In the genomic region with DNA sequence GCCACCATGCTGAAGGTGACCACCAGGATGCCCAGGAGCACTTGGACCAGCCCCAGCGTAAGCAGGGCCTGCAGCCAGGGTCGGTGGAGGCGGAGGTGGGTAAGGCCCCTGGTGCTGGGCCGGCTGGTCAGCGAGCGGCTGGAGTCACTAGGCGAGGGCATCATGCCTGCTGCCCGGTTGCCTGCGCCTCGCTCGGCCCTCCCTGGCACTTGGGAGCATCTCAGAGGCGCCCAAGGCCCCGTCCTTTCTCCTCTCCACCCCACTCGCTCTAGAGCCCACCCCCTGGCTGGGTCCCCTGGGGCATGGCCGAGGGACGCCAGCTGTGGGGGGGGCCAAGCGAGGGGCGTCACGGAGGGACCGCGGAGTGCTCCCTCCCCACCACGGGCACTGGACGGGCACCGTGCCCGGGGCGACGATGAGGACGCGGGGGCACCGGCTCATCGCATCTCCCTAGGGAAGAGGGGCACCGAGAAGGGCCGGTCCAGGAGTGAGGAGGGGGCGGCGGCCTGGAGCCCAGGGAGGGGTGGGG, we compare ENCODE assay signal across 8 cellular contexts. TPM values are rescaled to one million over a fixed set of nuclear protein-coding genes. Genes with fewer than 3 reads are reported as not detected.
DNase-seq lines count a peak whose midpoint lies in the region; ATAC-seq, FAIRE-seq and TF ChIP-seq lines count a peak whose summit lies in the region.

No MANE protein-coding gene starts in this region.

- TF ChIP-seq POLR2A in GM12878 (IDR thresholded peaks at IDR 0.05; ENCODE audit: low read depth, low read length) (no peak), suprapubic skin (IDR thresholded peaks at IDR 0.05) (no peak)

- H3K36me3 ChIP-seq in GM12878 (ENCODE audit: control insufficient read depth in 2 of 2, insufficient read depth in 2 of 2, low read length in 1 of 2) (peaks cover 1 to 4% of the 10 kb centered on the region in 2 experiments; a peak in 1 of 4 replicates), suprapubic skin (peaks cover 18% of the 10 kb centered on the region)

- intact Hi-C loops in GM12878 (cut with micrococcal nuclease; ENCODE audit: unreplicated experiment), result no loop called here

- H3K27ac ChIP-seq in GM12878 (ENCODE audit: control insufficient read depth, insufficient read depth) (no peak overlapping the region), layer of hippocampus (ENCODE audit: low read depth, low read length) (peak overlapping the region; percentile 97), suprapubic skin (peak overlapping the region; percentile 96)

- no peak for TF ChIP-seq RAD21 in GM12878 (IDR thresholded peaks at IDR 0.05; ENCODE audit: insufficient read depth, low read depth, low read length)

- RAD21 ChIA-PET in GM12878 (lab: Charles Lee; ENCODE audit: unreplicated experiment), result no interaction called here

- TF ChIP-seq EP300 in GM12878 (IDR thresholded peaks at IDR 0.05; ENCODE audit: borderline replicate concordance in 1 of 2, control insufficient read depth in 1 of 2, low read depth in 2 of 2, low read length in 2 of 2), result no peak
- TF ChIP-seq EP300 in suprapubic skin (IDR thresholded peaks at IDR 0.05), result no peak

- FAIRE-seq in GM12878 (lab: Jason Lieb, UNC), result no peak

- SMC1A ChIA-PET in GM12878 (lab: Charles Lee; ENCODE audit: uncharacterized antibody, unreplicated experiment), result interaction anchor here (1.2 kb wide), 1 partner anchor 53 kb away, joined by 5 read pairs; no protein-coding TSS in a partner anchor

- DNase-seq in AG10803 (ENCODE audit: low read depth) (no peak), HFF-Myc (ENCODE audit: extremely low read depth, low read depth) (no peak), GM12878 (ENCODE audit: low read depth, low spot score) (no peak), suprapubic skin (ENCODE audit: low spot score in 2 of 2) (peak in 1 of 2 donors; percentile 78), Ammon's horn (ENCODE audit: low spot score) (no peak), mucosa of gallbladder (ENCODE audit: low spot score) (no peak)

- WGBS in GM12878 (ENCODE audit: insufficient coverage, insufficient replicate concordance, low lambda C conversion rate, missing lambda C conversion rate), result 18% methylated on average over 23 of the region's 35 CpGs
- WGBS in suprapubic skin, result under 1% methylated on average over 23 of the region's 35 CpGs

- no peak for TF ChIP-seq CTCF in AG10803 (conservative IDR thresholded peaks at IDR 0.05; ENCODE audit: low read length)
- no peak for TF ChIP-seq CTCF in HFF-Myc (IDR thresholded peaks at IDR 0.05; ENCODE audit: low read depth, low read length, missing control alignments)
- TF ChIP-seq CTCF in GM12878 (IDR thresholded peaks at IDR 0.05 in 2 of 3, conservative IDR thresholded peaks at IDR 0.05 in 1 of 3; ENCODE audit: control insufficient read depth in 2 of 3, extremely low read depth in 1 of 3, insufficient read depth in 1 of 3, low read depth in 3 of 3, low read length in 3 of 3), result no peak
- no peak for TF ChIP-seq CTCF in suprapubic skin (IDR thresholded peaks at IDR 0.05)

- peak overlapping the region; percentile 82 for H2AFZ ChIP-seq in GM12878 (ENCODE audit: control insufficient read depth, low read depth, low read length)

- in situ Hi-C loops in GM12878 (cut with MboI), result loop anchor here (5.0 kb wide), 1 partner anchor 338 kb away; no protein-coding TSS in a partner anchor

- H3K9ac ChIP-seq in GM12878 (ENCODE audit: control insufficient read depth, insufficient read depth, low read length), result peak overlapping the region; percentile 62

- H3K27me3 ChIP-seq in GM12878 (replicated peaks in 1 of 2; ENCODE audit: control insufficient read depth in 2 of 2, insufficient read depth in 2 of 2, low read length in 1 of 2) (no peaks in the 10 kb centered on the region), layer of hippocampus (ENCODE audit: control insufficient read depth, insufficient read depth, low read length) (no peaks in the 10 kb centered on the region), suprapubic skin (no peaks in the 10 kb centered on the region)

- peak overlapping the region; percentile 97 for H3K4me2 ChIP-seq in GM12878 (ENCODE audit: control insufficient read depth, insufficient read depth)

- H4K20me1 ChIP-seq in GM12878 (ENCODE audit: control insufficient read depth, insufficient read depth), result no peaks in the 10 kb centered on the region

- POLR2A ChIA-PET in GM12878 (lab: Charles Lee), result interaction anchor here (0.8 to 1.0 kb wide), 2 partner anchors 9 to 81 kb away, joined by 5 to 6 read pairs; no protein-coding TSS in a partner anchor

- H3K4me1 ChIP-seq in GM12878 (ENCODE audit: control insufficient read depth, insufficient read depth, low read length), result peaks cover 13% of the 10 kb centered on the region
- H3K4me1 ChIP-seq in suprapubic skin, result peaks cover 50% of the 10 kb centered on the region

- peaks cover 7% of the 10 kb centered on the region for H3K79me2 ChIP-seq in GM12878 (ENCODE audit: control insufficient read depth, insufficient read depth, low read length)

- CTCF ChIA-PET in GM12878 (lab: Yijun Ruan, JAX), result interaction anchor here (1.0 to 9.6 kb wide), 2 partner anchors 54 to 69 kb away, joined by 4 to 225 read pairs; a partner anchor contains a TSS

- H3K9me3 ChIP-seq in GM12878 (replicated peaks; ENCODE audit: control insufficient read depth, insufficient read depth, low read length) (no peaks in the 10 kb centered on the region), suprapubic skin (no peaks in the 10 kb centered on the region)

- no TSS peak for BruUV-seq in GM12878 (replicated peaks; lab: Mats Ljungman, UMichigan)

- H3K4me3 ChIP-seq in AG10803 (ENCODE audit: low read length) (peak overlapping the region; percentile 80), HFF-Myc (replicated peaks; ENCODE audit: low read depth, low read length) (peak overlapping the region; percentile 82), GM12878 (peak overlapping the region; percentile 92), suprapubic skin (peak overlapping the region; percentile 94)

- ATAC-seq in GM12878 (peak; percentile 7), HG02798 (IDR thresholded peaks at IDR 0.05; ENCODE audit: poor library complexity, unreplicated experiment) (no peak)

RNA-seq across cellular contexts. Expression of a gene that starts 0.5 kb away (rescaled TPM):
- total RNA-seq in GM12878 (2013; cell fraction: nucleolus; rRNA removed), result 10.8 and 12.7 TPM in 2 replicates
- total RNA-seq in GM12878 (2014; rRNA removed) (5.0 TPM in 2 replicates), GM12878 (2014; rRNA removed; fragmentation: Illumina TruSeq; extraction: Trizol) (1.6 and 1.7 TPM in 2 replicates), GM12878 (2021) (29.5 and 31.8 TPM in 2 replicates), suprapubic skin (10 to 100 TPM; 23.6 to 32.1 (median 25.7) TPM), mucosa of gallbladder (49.0 TPM)
- polyA plus RNA-seq in GM12878 (2011; ENCODE audit: low read depth), result 6.8 TPM
- polyA plus RNA-seq in GM12878 (2011; rRNA removed) (2.5 and 3.9 TPM in 2 replicates), GM12878 (2014; fragmentation: Illumina TruSeq; extraction: Trizol) (3.2 and 6.4 TPM in 2 replicates), GM12878 (2014; fragmentation: Nextera tagmentation; extraction: Ambion mirVana) (1 to 10 TPM; 2.5 to 3.8 TPM), GM12878 (2014; rRNA removed) (13.8 and 19.7 TPM in 2 replicates), GM12878 (2016; fragmentation: Nextera tagmentation; extraction: Ambion mirVana) (1 to 10 TPM; 2.8 to 3.7 TPM)
- polyA plus RNA-seq in GM12878 (2011; cell fraction: cytosol; rRNA removed), result 6.8 and 6.9 TPM in 2 replicates
- 20.4 and 23.2 TPM in 2 replicates for polyA plus RNA-seq in GM12878 (2011; cell fraction: nucleus; rRNA removed)
- 17.1 and 19.2 TPM in 2 replicates for polyA plus RNA-seq in GM12878 (2012)
- polyA minus RNA-seq in GM12878 (2011; rRNA and poly(A)+ RNA removed), result 2.8 and 3.9 TPM in 2 replicates
- polyA minus RNA-seq in GM12878 (2011; cell fraction: cytosol; rRNA and poly(A)+ RNA removed), result 4.9 and 7.1 TPM in 2 replicates
- 3.6 and 7.3 TPM in 2 replicates for polyA minus RNA-seq in GM12878 (2011; cell fraction: nucleus; rRNA and poly(A)+ RNA removed)

RNA-seq across cellular contexts. Expression of a gene that starts 7.4 kb away (rescaled TPM):
- 23.2 and 26.9 TPM in 2 replicates for total RNA-seq in GM12878 (2013; cell fraction: nucleolus; rRNA removed)
- total RNA-seq in GM12878 (2014; rRNA removed), result 82.3 and 90.4 TPM in 2 replicates
- 14.2 and 17.2 TPM in 2 replicates for total RNA-seq in GM12878 (2014; rRNA removed; fragmentation: Illumina TruSeq; extraction: Trizol)
- total RNA-seq in GM12878 (2021), result 73.3 and 82.1 TPM in 2 replicates
- polyA plus RNA-seq in GM12878 (2011; ENCODE audit: low read depth), result 60.8 TPM
- 45.8 and 93.8 TPM in 2 replicates for polyA plus RNA-seq in GM12878 (2011; rRNA removed)
- 143 and 152 TPM in 2 replicates for polyA plus RNA-seq in GM12878 (2011; cell fraction: cytosol; rRNA removed)
- 98.8 and 99.2 TPM in 2 replicates for polyA plus RNA-seq in GM12878 (2011; cell fraction: nucleus; rRNA removed)
- 58.7 and 60.7 TPM in 2 replicates for polyA plus RNA-seq in GM12878 (2012)
- polyA plus RNA-seq in GM12878 (2014; fragmentation: Illumina TruSeq; extraction: Trizol), result 34.0 and 50.2 TPM in 2 replicates
- 10 to 100 TPM; 55.1 to 84.1 TPM for polyA plus RNA-seq in GM12878 (2014; fragmentation: Nextera tagmentation; extraction: Ambion mirVana)
- polyA plus RNA-seq in GM12878 (2014; rRNA removed), result 133 and 143 TPM in 2 replicates
- 100 to 1,000 TPM; 128 to 130 TPM for polyA plus RNA-seq in GM12878 (2016; fragmentation: Nextera tagmentation; extraction: Ambion mirVana)
- 62.3 and 83.5 TPM in 2 replicates for polyA minus RNA-seq in GM12878 (2011; rRNA and poly(A)+ RNA removed)
- polyA minus RNA-seq in GM12878 (2011; cell fraction: cytosol; rRNA and poly(A)+ RNA removed), result 33.0 and 40.9 TPM in 2 replicates
- 18.5 and 24.1 TPM in 2 replicates for polyA minus RNA-seq in GM12878 (2011; cell fraction: nucleus; rRNA and poly(A)+ RNA removed)
- total RNA-seq in suprapubic skin, result 10 to 100 TPM; 45.1 to 73.3 (median 67.6) TPM
- 68.6 TPM for total RNA-seq in mucosa of gallbladder

RNA-seq across cellular contexts. Expression of a gene that starts 18.5 kb away (rescaled TPM):
- 90.4 and 96.0 TPM in 2 replicates for total RNA-seq in GM12878 (2013; cell fraction: nucleolus; rRNA removed)
- 42.3 and 45.9 TPM in 2 replicates for total RNA-seq in GM12878 (2014; rRNA removed)
- 27.2 and 29.3 TPM in 2 replicates for total RNA-seq in GM12878 (2014; rRNA removed; fragmentation: Illumina TruSeq; extraction: Trizol)
- 62.3 and 63.1 TPM in 2 replicates for total RNA-seq in GM12878 (2021)
- 25.1 TPM for polyA plus RNA-seq in GM12878 (2011; ENCODE audit: low read depth)
- 50.2 and 76.9 TPM in 2 replicates for polyA plus RNA-seq in GM12878 (2011; rRNA removed)
- polyA plus RNA-seq in GM12878 (2011; cell fraction: cytosol; rRNA removed), result 55.4 and 60.6 TPM in 2 replicates
- 687 and 698 TPM in 2 replicates for polyA plus RNA-seq in GM12878 (2011; cell fraction: nucleus; rRNA removed)
- polyA plus RNA-seq in GM12878 (2012), result 38.5 and 52.1 TPM in 2 replicates
- polyA plus RNA-seq in GM12878 (2014; fragmentation: Illumina TruSeq; extraction: Trizol), result 54.9 and 55.6 TPM in 2 replicates
- 10 to 100 TPM; 11.1 to 17.8 TPM for polyA plus RNA-seq in GM12878 (2014; fragmentation: Nextera tagmentation; extraction: Ambion mirVana)
- polyA plus RNA-seq in GM12878 (2014; rRNA removed), result 81.9 and 83.7 TPM in 2 replicates
- polyA plus RNA-seq in GM12878 (2016; fragmentation: Nextera tagmentation; extraction: Ambion mirVana), result 10 to 100 TPM; 23.4 to 27.5 TPM
- polyA minus RNA-seq in GM12878 (2011; rRNA and poly(A)+ RNA removed), result 64.9 and 65.5 TPM in 2 replicates
- 14.3 and 18.9 TPM in 2 replicates for polyA minus RNA-seq in GM12878 (2011; cell fraction: cytosol; rRNA and poly(A)+ RNA removed)
- polyA minus RNA-seq in GM12878 (2011; cell fraction: nucleus; rRNA and poly(A)+ RNA removed), result 76.3 and 124 TPM in 2 replicates
- total RNA-seq in suprapubic skin, result 10 to 100 TPM; 27.6 to 72.3 (median 36.2) TPM
- 73.7 TPM for total RNA-seq in mucosa of gallbladder

RNA-seq across cellular contexts. Expression of a gene that starts 22.5 kb away (rescaled TPM):
- total RNA-seq in GM12878 (2013; cell fraction: nucleolus; rRNA removed), result 2.0 and 3.4 TPM in 2 replicates
- total RNA-seq in GM12878 (2014; rRNA removed), result 1.6 and 2.5 TPM in 2 replicates
- 1.2 and 1.7 TPM in 2 replicates for total RNA-seq in GM12878 (2014; rRNA removed; fragmentation: Illumina TruSeq; extraction: Trizol)
- 2.5 and 2.8 TPM in 2 replicates for total RNA-seq in GM12878 (2021)
- 1.1 TPM for polyA plus RNA-seq in GM12878 (2011; ENCODE audit: low read depth)
- polyA plus RNA-seq in GM12878 (2011; rRNA removed), result 1.6 and 2.5 TPM in 2 replicates
- 2.6 and 3.6 TPM in 2 replicates for polyA plus RNA-seq in GM12878 (2011; cell fraction: cytosol; rRNA removed)
- 26.8 and 30.1 TPM in 2 replicates for polyA plus RNA-seq in GM12878 (2011; cell fraction: nucleus; rRNA removed)
- 1.8 and 1.9 TPM in 2 replicates for polyA plus RNA-seq in GM12878 (2012)
- 1.9 and 3.1 TPM in 2 replicates for polyA plus RNA-seq in GM12878 (2014; fragmentation: Illumina TruSeq; extraction: Trizol)
- under 1 TPM; 0.08 to 0.31 TPM for polyA plus RNA-seq in GM12878 (2014; fragmentation: Nextera tagmentation; extraction: Ambion mirVana)
- 3.7 and 4.1 TPM in 2 replicates for polyA plus RNA-seq in GM12878 (2014; rRNA removed)
- polyA plus RNA-seq in GM12878 (2016; fragmentation: Nextera tagmentation; extraction: Ambion mirVana), result 1 to 10 TPM; 1.7 to 1.8 TPM
- polyA minus RNA-seq in GM12878 (2011; rRNA and poly(A)+ RNA removed), result 1.4 and 1.6 TPM in 2 replicates
- polyA minus RNA-seq in GM12878 (2011; cell fraction: cytosol; rRNA and poly(A)+ RNA removed), result 1.7 and 3.6 TPM in 2 replicates
- 2.3 and 5.5 TPM in 2 replicates for polyA minus RNA-seq in GM12878 (2011; cell fraction: nucleus; rRNA and poly(A)+ RNA removed)
- 10 to 100 TPM in 3 of 4 donors, 1 to 10 TPM in 1; 6.6 to 12.8 (median 10.4) TPM for total RNA-seq in suprapubic skin
- 8.7 TPM for total RNA-seq in mucosa of gallbladder

RNA-seq across cellular contexts. Expression of a gene that starts 46.3 kb away (rescaled TPM):
- total RNA-seq in GM12878 (2013; cell fraction: nucleolus; rRNA removed), result 8.6 and 10.8 TPM in 2 replicates
- 82.7 and 92.0 TPM in 2 replicates for total RNA-seq in GM12878 (2014; rRNA removed)
- 34.3 and 36.3 TPM in 2 replicates for total RNA-seq in GM12878 (2014; rRNA removed; fragmentation: Illumina TruSeq; extraction: Trizol)
- total RNA-seq in GM12878 (2021), result 42.9 and 47.4 TPM in 2 replicates
- polyA plus RNA-seq in GM12878 (2011; ENCODE audit: low read depth), result 20.2 TPM
- 23.1 and 50.9 TPM in 2 replicates for polyA plus RNA-seq in GM12878 (2011; rRNA removed)
- 89.6 and 98.0 TPM in 2 replicates for polyA plus RNA-seq in GM12878 (2011; cell fraction: cytosol; rRNA removed)
- polyA plus RNA-seq in GM12878 (2011; cell fraction: nucleus; rRNA removed), result 55.7 and 58.1 TPM in 2 replicates
- polyA plus RNA-seq in GM12878 (2012), result 35.8 and 42.8 TPM in 2 replicates
- polyA plus RNA-seq in GM12878 (2014; fragmentation: Illumina TruSeq; extraction: Trizol), result 17.6 and 43.8 TPM in 2 replicates
- polyA plus RNA-seq in GM12878 (2014; fragmentation: Nextera tagmentation; extraction: Ambion mirVana), result 10 to 100 TPM; 15.8 to 25.5 TPM
- polyA plus RNA-seq in GM12878 (2014; rRNA removed), result 66.8 and 78.1 TPM in 2 replicates
- 10 to 100 TPM; 72.7 to 74.5 TPM for polyA plus RNA-seq in GM12878 (2016; fragmentation: Nextera tagmentation; extraction: Ambion mirVana)
- polyA minus RNA-seq in GM12878 (2011; rRNA and poly(A)+ RNA removed), result 23.8 and 50.1 TPM in 2 replicates
- 25.9 and 28.2 TPM in 2 replicates for polyA minus RNA-seq in GM12878 (2011; cell fraction: cytosol; rRNA and poly(A)+ RNA removed)
- polyA minus RNA-seq in GM12878 (2011; cell fraction: nucleus; rRNA and poly(A)+ RNA removed), result 17.5 and 21.9 TPM in 2 replicates
- 10 to 100 TPM; 19.8 to 51.7 (median 36.9) TPM for total RNA-seq in suprapubic skin
- total RNA-seq in mucosa of gallbladder, result 31.3 TPM
